In the genomic region with DNA sequence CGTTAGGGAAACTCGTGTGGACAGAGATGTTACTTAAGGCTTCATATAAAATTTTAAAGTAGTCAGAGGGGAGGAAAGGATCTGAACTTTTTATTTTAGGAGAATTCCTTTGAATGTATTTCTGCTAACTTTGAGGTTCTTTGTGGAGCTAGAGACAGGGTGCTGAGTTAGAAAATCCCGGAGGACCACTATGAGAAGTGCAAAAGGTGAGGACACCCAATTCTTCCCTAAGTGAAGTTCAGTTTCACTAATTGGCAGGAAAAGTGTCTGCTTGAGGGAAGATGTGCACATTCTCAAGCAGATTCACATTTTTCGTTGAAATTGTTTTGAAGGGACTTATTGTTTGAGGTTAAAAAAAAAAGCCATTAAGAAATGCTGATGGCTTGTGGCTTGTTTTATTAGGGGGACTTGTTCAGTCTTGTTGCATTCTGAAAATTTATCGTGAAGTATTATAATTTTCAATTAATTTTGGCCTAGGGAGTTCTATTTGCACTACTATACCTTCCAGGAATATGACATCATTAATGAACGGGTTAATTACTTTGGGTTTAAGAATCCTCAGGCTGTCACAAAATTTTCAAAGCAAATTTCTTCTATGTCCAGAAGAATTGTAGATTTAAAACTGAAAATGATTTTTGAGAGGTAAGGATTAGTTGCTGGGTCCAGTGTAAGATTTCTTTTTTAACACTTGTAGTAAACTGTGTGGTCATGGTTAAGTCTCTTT, we compare ENCODE assay signal across 1 cellular context.
TF ChIP-seq lines count a peak whose summit lies in the region.

No MANE protein-coding gene starts in this region.

TF ChIP-seq in SK-N-SH, 30 proteins besides CTCF, POLR2A, EP300 and RAD21 (continued from another document):
- TF ChIP-seq FOSL2 (IDR thresholded peaks at IDR 0.05; ENCODE audit: borderline replicate concordance, low read depth) (no peak), SMC3 (IDR thresholded peaks at IDR 0.05; ENCODE audit: low read depth, low read length) (no peak), ELF1 (IDR thresholded peaks at IDR 0.05) (no peak), NRF1 (IDR thresholded peaks at IDR 0.05; ENCODE audit: low read depth, low read length) (no peak)
